Comparison of ENCODE assay signal across 9 cellular contexts in the genomic region with DNA sequence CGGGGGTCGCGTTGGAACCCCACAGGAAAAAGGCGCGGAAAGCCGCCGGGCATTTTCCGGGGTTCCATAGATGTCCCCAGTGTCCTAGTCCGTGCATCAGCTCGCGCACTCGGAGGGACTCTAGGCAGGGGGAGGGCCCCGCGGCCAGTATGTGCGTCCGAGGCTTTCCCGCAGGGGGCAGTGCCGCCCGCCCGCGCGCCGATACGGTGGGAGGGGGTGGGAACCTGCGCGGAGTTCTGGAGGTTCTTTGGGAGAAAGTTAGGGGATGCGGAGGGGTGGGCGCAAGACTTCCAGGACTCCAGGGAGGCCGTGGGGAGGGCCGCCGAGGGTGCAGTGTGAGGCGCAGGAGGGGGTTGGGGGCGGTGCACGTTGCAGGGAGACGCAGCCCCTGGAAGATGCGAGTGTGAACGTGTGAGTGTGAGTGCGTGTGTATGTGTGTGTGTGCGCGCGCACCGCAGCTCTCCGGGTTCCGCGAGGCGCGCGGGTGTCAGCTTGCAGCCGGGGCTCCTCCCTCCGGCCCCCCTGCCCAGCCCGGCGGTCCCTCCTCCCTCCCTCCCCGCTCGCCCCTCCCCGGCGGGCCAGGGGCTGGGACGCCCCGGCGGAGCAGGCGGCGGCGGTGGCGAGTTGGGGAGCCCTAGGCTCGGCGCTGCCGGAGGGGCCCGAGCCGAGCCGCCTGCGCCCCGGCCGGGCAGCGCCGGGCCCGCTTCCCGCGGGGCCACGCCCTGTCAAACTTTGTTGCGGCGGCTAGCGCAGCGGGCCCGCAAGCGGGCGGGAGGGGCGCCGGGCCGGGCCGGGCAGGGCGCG. TPM values are rescaled to one million over a fixed set of nuclear protein-coding genes. Genes with fewer than 3 reads are reported as not detected.
DNase-seq lines count a peak whose midpoint lies in the region; ATAC-seq and TF ChIP-seq lines count a peak whose summit lies in the region.
"Had no signal": no experiment of that assay in that cellular context is flagged by ENCODE, and none has a peak within 500 bp of the region (broad histone marks: within the 10 kb centered on the region; RNA-seq: fewer than 3 reads in every experiment).

A gene with protein sequence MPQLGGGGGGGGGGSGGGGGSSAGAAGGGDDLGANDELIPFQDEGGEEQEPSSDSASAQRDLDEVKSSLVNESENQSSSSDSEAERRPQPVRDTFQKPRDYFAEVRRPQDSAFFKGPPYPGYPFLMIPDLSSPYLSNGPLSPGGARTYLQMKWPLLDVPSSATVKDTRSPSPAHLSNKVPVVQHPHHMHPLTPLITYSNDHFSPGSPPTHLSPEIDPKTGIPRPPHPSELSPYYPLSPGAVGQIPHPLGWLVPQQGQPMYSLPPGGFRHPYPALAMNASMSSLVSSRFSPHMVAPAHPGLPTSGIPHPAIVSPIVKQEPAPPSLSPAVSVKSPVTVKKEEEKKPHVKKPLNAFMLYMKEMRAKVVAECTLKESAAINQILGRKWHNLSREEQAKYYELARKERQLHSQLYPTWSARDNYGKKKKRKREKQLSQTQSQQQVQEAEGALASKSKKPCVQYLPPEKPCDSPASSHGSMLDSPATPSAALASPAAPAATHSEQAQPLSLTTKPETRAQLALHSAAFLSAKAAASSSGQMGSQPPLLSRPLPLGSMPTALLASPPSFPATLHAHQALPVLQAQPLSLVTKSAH (plus strand): TSS at position 559 of the 804 bp plus-strand sequence. CDS start 293 bp downstream, outside the sequence.

- peaks cover 9% of the 10 kb centered on the region for H3K4me1 Mint-ChIP-seq in CD4-positive, alpha-beta T cell (ENCODE audit: low read depth)
- H3K4me1 Mint-ChIP-seq in GM23338, result peaks cover 49% of the 10 kb centered on the region
- H3K4me1 Mint-ChIP-seq in activated naive CD8-positive, alpha-beta T cell treated with anti-CD3 and anti-CD28 coated beads, Interleukin-2, amount 50 U/mL, for 24 hours, result peaks cover 7% of the 10 kb centered on the region

- WGBS in neuronal stem cell (ENCODE audit: extremely low coverage in 2 of 2, insufficient read length in 2 of 2, insufficient replicate concordance in 1 of 2), 2 donors, result no CpG with 5 or more reads among the region's 91 CpGs

- CTCF ChIA-PET in CD4-positive, alpha-beta T cell (lab: Charles Lee), result interaction anchor here (1.0 kb wide), 1 partner anchor 14 kb away, joined by 3 read pairs; no protein-coding TSS in a partner anchor

- POLR2A ChIA-PET in CD4-positive, alpha-beta T cell (lab: Charles Lee), result interaction anchor here (0.7 kb wide), 1 partner anchor 19 kb away, joined by 3 read pairs; no protein-coding TSS in a partner anchor

- peak within 1 kb of the TSS; percentile 91 for H3K4me3 ChIP-seq in GM23338
- peak within 1 kb of the TSS; percentile 92 to 95 for H3K4me3 ChIP-seq in neuronal stem cell (ENCODE audit: low read length in 2 of 2)

- DNase-seq in CD4-positive, alpha-beta T cell, result peak in 1 of 10 experiments; percentile 15
- DNase-seq in GM23338 (ENCODE audit: low spot score), result peak; percentile 94
- DNase-seq in NCI-H69 (lab: John Stamatoyannopoulos, UW), result peak; percentile 65
- DNase-seq in activated naive CD8-positive, alpha-beta T cell treated with anti-CD3 and anti-CD28 coated beads, Interleukin-2, amount 50 U/mL, for 24 hours, result peak; percentile 60
- peak in 41 of 42 donors; percentile 16 to 78 (median 61) for DNase-seq in head of caudate nucleus
- DNase-seq in neuronal stem cell (ENCODE audit: low spot score), result peak; percentile 91
- DNase-seq in RKO (ENCODE audit: low spot score), result no peak
- no peak for DNase-seq in HT-29 (ENCODE audit: low spot score)

- H3F3A ChIP-seq in GM23338 (replicated peaks; ENCODE audit: low read depth), result peaks cover 10% of the 10 kb centered on the region

- peaks cover 76% of the 10 kb centered on the region for H3K27me3 ChIP-seq in CD4-positive, alpha-beta T cell (ENCODE audit: control insufficient read depth, insufficient read depth, low read length)
- 0 out of 2 replicates have a peak, but pooled peaks cover 4% of the 10 kb centered on the region for H3K27me3 ChIP-seq in GM23338 (ENCODE audit: insufficient read depth)
- peaks cover 0 to 2% (median 0%) of the 10 kb centered on the region in 3 experiments for H3K27me3 ChIP-seq in neuronal stem cell (ENCODE audit: control insufficient read depth in 3 of 3, insufficient read depth in 3 of 3, low read depth in 1 of 3, low read length in 3 of 3)

- intact Hi-C loops in CD4-positive, alpha-beta T cell (cut with DNase I, micrococcal nuclease), result loop anchor here in 1 of 2 experiments (10.0 kb wide), 1 partner anchor 152 kb away; no protein-coding TSS in a partner anchor
- intact Hi-C loops in head of caudate nucleus (cut with DNase I), result loop anchor here (10.0 kb wide), 1 partner anchor 142 kb away; no protein-coding TSS in a partner anchor

- no peaks in the 10 kb centered on the region for H3K9me3 ChIP-seq in CD4-positive, alpha-beta T cell (ENCODE audit: control insufficient read depth, low read length)
- no peaks in the 10 kb centered on the region for H3K9me3 ChIP-seq in neuronal stem cell (replicated peaks in 1 of 2; ENCODE audit: control insufficient read depth in 2 of 2, insufficient read depth in 1 of 2, low read depth in 1 of 2, low read length in 2 of 2)

- peak within 1 kb of the TSS; percentile 89 for H3K23ac ChIP-seq in neuronal stem cell (ENCODE audit: low read depth, low read length, poor library complexity)

- H3K36me3 ChIP-seq in GM23338 (ENCODE audit: insufficient read depth) (peaks cover 19% of the 10 kb centered on the region; the same call in 1 of the 2 replicates), neuronal stem cell (replicated peaks in 1 of 2; ENCODE audit: control insufficient read depth in 2 of 2, insufficient read depth in 2 of 2, low read length in 2 of 2) (peaks cover 2 to 28% of the 10 kb centered on the region in 2 donors)

- H2AFZ ChIP-seq in GM23338 (peak within 1 kb of the TSS; percentile 80), neuronal stem cell (ENCODE audit: low read length) (peak within 1 kb of the TSS; percentile 98)

- peak within 1 kb of the TSS; percentile 99 for H3K4me2 ChIP-seq in GM23338
- H3K4me2 ChIP-seq in neuronal stem cell (ENCODE audit: insufficient read depth, low read length, poor library complexity, severe bottlenecking), result peak within 1 kb of the TSS; percentile 95

- H3K36me3 Mint-ChIP-seq in CD4-positive, alpha-beta T cell (ENCODE audit: low read depth), result no peaks in the 10 kb centered on the region
- peaks cover 37% of the 10 kb centered on the region for H3K36me3 Mint-ChIP-seq in GM23338 (ENCODE audit: low read depth)
- no peaks in the 10 kb centered on the region for H3K36me3 Mint-ChIP-seq in activated naive CD8-positive, alpha-beta T cell treated with anti-CD3 and anti-CD28 coated beads, Interleukin-2, amount 50 U/mL, for 24 hours (ENCODE audit: low read depth)

- peaks cover 5% of the 10 kb centered on the region for H3K79me1 ChIP-seq in neuronal stem cell (ENCODE audit: low read depth, low read length)

- H3K9me2 ChIP-seq in GM23338 (ENCODE audit: insufficient read depth), result no peaks in the 10 kb centered on the region

- peak within 1 kb of the TSS; percentile 99 for H3K18ac ChIP-seq in neuronal stem cell (ENCODE audit: low read length)

- H3K27me3 Mint-ChIP-seq in CD4-positive, alpha-beta T cell, result peaks cover 70% of the 10 kb centered on the region
- peaks cover 19% of the 10 kb centered on the region for H3K27me3 Mint-ChIP-seq in GM23338 (ENCODE audit: insufficient read depth, low read depth, poor library complexity)
- H3K27me3 Mint-ChIP-seq in activated naive CD8-positive, alpha-beta T cell treated with anti-CD3 and anti-CD28 coated beads, Interleukin-2, amount 50 U/mL, for 24 hours, result peaks cover 55% of the 10 kb centered on the region

- peak within 1 kb of the TSS; percentile 31 for H3K4ac ChIP-seq in neuronal stem cell (ENCODE audit: low read length)

- H3K14ac ChIP-seq in neuronal stem cell (ENCODE audit: low read length), result peak within 1 kb of the TSS; percentile 84

- H4K8ac ChIP-seq in neuronal stem cell (ENCODE audit: low read depth, low read length), result no peak within 1 kb of the TSS

- peak; percentile 43 for ATAC-seq in CD4-positive, alpha-beta T cell (ENCODE audit: poor library complexity)
- ATAC-seq in GM23338, result peak; percentile 71
- peak; percentile 74 for ATAC-seq in activated naive CD8-positive, alpha-beta T cell treated with anti-CD3 and anti-CD28 coated beads, Interleukin-2, amount 50 U/mL, for 24 hours

- peak within 1 kb of the TSS; percentile 96 for H2AK5ac ChIP-seq in neuronal stem cell (ENCODE audit: low read depth, low read length)

- no peak within 1 kb of the TSS for H3K27ac Mint-ChIP-seq in CD4-positive, alpha-beta T cell
- H3K27ac Mint-ChIP-seq in GM23338, result peak within 1 kb of the TSS; percentile 93
- no peak within 1 kb of the TSS for H3K27ac Mint-ChIP-seq in activated naive CD8-positive, alpha-beta T cell treated with anti-CD3 and anti-CD28 coated beads, Interleukin-2, amount 50 U/mL, for 24 hours

- H4K20me1 ChIP-seq in GM23338 (replicated peaks; ENCODE audit: insufficient read depth), result peaks cover 31% of the 10 kb centered on the region

- peak within 1 kb of the TSS; percentile 90 for H2BK15ac ChIP-seq in neuronal stem cell (ENCODE audit: low read length)

- peak within 1 kb of the TSS; percentile 99 for H3K9ac ChIP-seq in neuronal stem cell (ENCODE audit: low read depth, low read length, poor library complexity)

- H3K4me3 Mint-ChIP-seq in CD4-positive, alpha-beta T cell, result peak within 1 kb of the TSS; percentile 76
- peak within 1 kb of the TSS; percentile 88 for H3K4me3 Mint-ChIP-seq in GM23338
- peak within 1 kb of the TSS; percentile 64 for H3K4me3 Mint-ChIP-seq in activated naive CD8-positive, alpha-beta T cell treated with anti-CD3 and anti-CD28 coated beads, Interleukin-2, amount 50 U/mL, for 24 hours

- H3K27ac ChIP-seq in CD4-positive, alpha-beta T cell (ENCODE audit: low read depth, low read length), result no peak within 1 kb of the TSS
- peak within 1 kb of the TSS; percentile 100 for H3K27ac ChIP-seq in GM23338 (ENCODE audit: low read depth)
- peak within 1 kb of the TSS; percentile 65 for H3K27ac ChIP-seq in neuronal stem cell (replicated peaks; ENCODE audit: low read length)

- peaks cover 49% of the 10 kb centered on the region for H3K79me2 ChIP-seq in GM23338 (replicated peaks; ENCODE audit: insufficient read depth)

- TF ChIP-seq CTCF in CD4-positive, alpha-beta T cell (IDR thresholded peaks at IDR 0.05), result no peak
- peak; percentile 80 to 94 for TF ChIP-seq CTCF in GM23338 (conservative IDR thresholded peaks at IDR 0.05; ENCODE audit: low read depth in 2 of 2)

- peak within 1 kb of the TSS; percentile 68 for H2BK12ac ChIP-seq in neuronal stem cell (ENCODE audit: low read length)

- peak within 1 kb of the TSS; percentile 39 for H2BK120ac ChIP-seq in neuronal stem cell (ENCODE audit: low read depth, low read length)

- no peaks in the 10 kb centered on the region for H3K9me3 Mint-ChIP-seq in CD4-positive, alpha-beta T cell
- H3K9me3 Mint-ChIP-seq in GM23338, result no peaks in the 10 kb centered on the region
- H3K9me3 Mint-ChIP-seq in activated naive CD8-positive, alpha-beta T cell treated with anti-CD3 and anti-CD28 coated beads, Interleukin-2, amount 50 U/mL, for 24 hours, result no peaks in the 10 kb centered on the region

- peak within 1 kb of the TSS; percentile 98 for H2BK5ac ChIP-seq in neuronal stem cell (ENCODE audit: low read length)

- H4K91ac ChIP-seq in neuronal stem cell (ENCODE audit: low read depth, low read length, poor library complexity), result no peak within 1 kb of the TSS

- H3K4me1 ChIP-seq in GM23338 (ENCODE audit: insufficient read depth) (peaks cover 40% of the 10 kb centered on the region), neuronal stem cell (ENCODE audit: control insufficient read depth in 2 of 2, insufficient read depth in 1 of 2, low read depth in 1 of 2, low read length in 2 of 2) (peaks cover 14 to 16% of the 10 kb centered on the region in 2 donors)

RNA-seq across cellular contexts. Expression of the gene that starts here (rescaled TPM):
- not detected for total RNA-seq in CD4-positive, alpha-beta T cell
- total RNA-seq in GM23338 (2014; rRNA removed; shearing (Covaris generic)), result 42.4 and 47.3 TPM in 2 replicates
- 101 and 113 TPM in 2 replicates for polyA plus RNA-seq in GM23338 (2016; fragmentation: Nextera tagmentation; extraction: Ambion mirVana)
- 67.8 TPM for polyA plus RNA-seq in neuronal stem cell (2013, experiment 1 of 2)
- 68.6 TPM for polyA plus RNA-seq in neuronal stem cell (2013, experiment 2 of 2)
- total RNA-seq in HT-29 (2014; rRNA removed; shearing (Covaris generic)), result not detected in 2 replicates
- total RNA-seq: T-helper 2 cell treated with Interferon-gamma antibody and Interleukin-4, amounts not matched to agents 100 ng/mL and 5 ng/mL, for 36 hours had no signal

Comparison
In these comparisons a context has a peak if more than half of its experiments do, and no peak if none do; other contexts are left out.
1. RNA of the gene that starts here (total RNA-seq): 42.4 to 47.3 TPM in GM23338; not detected in CD4-positive, alpha-beta T cell and not detected in HT-29; every median in the first group is over 10 times any median in the second.
2. Peak in ATAC-seq in CD4-positive, alpha-beta T cell; RNA of the gene not detected or under 1 TPM.
3. DNase-seq: peak in GM23338 (single experiment), NCI-H69 (single experiment), activated naive CD8-positive, alpha-beta T cell treated with anti-CD3 and anti-CD28 coated beads, Interleukin-2, amount 50 U/mL, for 24 hours (single experiment), head of caudate nucleus (41 of 42) and neuronal stem cell (single experiment); none in RKO (single experiment) and HT-29 (single experiment).
4. Peak in every context shown above with its lines, with median percentiles within 50 percentile points of each other: ATAC-seq and H3K4me3 Mint-ChIP-seq.